11 cellular contexts compared by ENCODE assay signal in the genomic region with DNA sequence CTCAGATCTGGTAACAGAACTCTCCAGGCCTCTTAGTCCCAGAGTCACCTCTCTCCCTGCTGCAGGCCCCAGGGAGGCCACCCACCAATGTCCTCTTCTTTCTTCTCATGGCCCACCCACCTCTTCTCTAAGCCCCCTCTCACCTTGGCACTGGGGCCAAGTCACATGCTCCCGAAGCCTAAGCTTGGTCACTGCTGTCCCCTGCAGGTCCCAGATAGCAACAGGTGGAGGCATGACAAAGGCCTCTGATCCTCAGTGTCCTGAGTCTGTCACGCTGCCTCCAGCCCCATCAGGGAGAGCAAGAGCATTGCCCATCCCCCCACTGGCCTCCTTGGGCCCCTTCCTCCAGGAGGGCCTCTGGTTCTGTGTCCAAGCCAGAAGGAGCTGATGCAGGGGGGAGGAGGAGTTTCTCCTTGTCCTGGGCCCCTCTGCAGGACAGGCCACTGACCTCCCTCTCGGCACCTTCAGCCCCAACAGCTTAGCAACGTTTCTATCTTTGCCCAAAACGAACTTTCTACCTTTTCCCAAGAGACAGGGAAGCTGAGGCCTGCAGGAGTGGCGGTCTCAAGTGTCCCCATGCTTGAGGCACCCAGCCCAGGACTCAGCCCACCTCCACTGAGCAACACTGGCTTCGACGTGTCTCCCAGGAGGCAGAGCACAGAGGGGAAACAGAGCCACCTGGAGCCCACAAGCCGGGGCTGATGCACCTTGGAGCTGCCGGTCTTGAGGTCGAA. TPM values are rescaled to one million over a fixed set of nuclear protein-coding genes. Genes with fewer than 3 reads are reported as not detected.
DNase-seq lines count a peak whose midpoint lies in the region; ATAC-seq and TF ChIP-seq lines count a peak whose summit lies in the region.
"Had no signal": no experiment of that assay in that cellular context is flagged by ENCODE, and none has a peak within 500 bp of the region (broad histone marks: within the 10 kb centered on the region; RNA-seq: fewer than 3 reads in every experiment).

No MANE protein-coding gene starts in this region.

- no peak overlapping the region for H2AK5ac ChIP-seq in mesendoderm (ENCODE audit: low read length)

- H2BK120ac ChIP-seq in mesendoderm (ENCODE audit: low read depth, low read length): no peak overlapping the region

- H3K4me2 ChIP-seq in BLaER1: peak overlapping the region; percentile 95
- H3K4me2 ChIP-seq in mesendoderm (ENCODE audit: low read length): no peak overlapping the region

- H3K9me3 ChIP-seq in BLaER1: no peaks in the 10 kb centered on the region

- no peak overlapping the region for H3K23ac ChIP-seq in mesendoderm (ENCODE audit: low read length)

- in situ Hi-C loops in brain microvascular endothelial cell (cut with HindIII; ENCODE audit: low pct_ligation_motif_present, low sequenced_read_pairs): no loop called here

- no peaks in the 10 kb centered on the region for H3K79me2 ChIP-seq in mesendoderm (ENCODE audit: control insufficient read depth, insufficient read depth, low read length)

- peaks cover 2% of the 10 kb centered on the region; the same call in 1 of the 2 replicates for H3K36me3 ChIP-seq in BLaER1
- no peaks in the 10 kb centered on the region for H3K36me3 ChIP-seq in brain microvascular endothelial cell (replicated peaks)
- H3K36me3 ChIP-seq in mesendoderm (ENCODE audit: control insufficient read depth, insufficient read depth, low read length): no peaks in the 10 kb centered on the region

- no peaks in the 10 kb centered on the region for H3K79me1 ChIP-seq in mesendoderm (ENCODE audit: low read length)

- H3K4me3 ChIP-seq in BLaER1 (no peak overlapping the region), HFF-Myc (replicated peaks; ENCODE audit: low read depth, low read length) (no peak overlapping the region), brain microvascular endothelial cell (ENCODE audit: low read depth, low read length) (no peak overlapping the region), mesendoderm (ENCODE audit: low read length) (no peak overlapping the region)

- H4K20me1 ChIP-seq in BLaER1: no peaks in the 10 kb centered on the region

- H2BK15ac ChIP-seq in mesendoderm (replicated peaks; ENCODE audit: low read depth): no peak overlapping the region

- H3K4me1 ChIP-seq in BLaER1 (peaks cover 95% of the 10 kb centered on the region), mesendoderm (ENCODE audit: control insufficient read depth, low read depth, low read length) (peaks cover 1% of the 10 kb centered on the region)

- no peak overlapping the region for H4K5ac ChIP-seq in mesendoderm (ENCODE audit: low read length)

- H3K9ac ChIP-seq in BLaER1 (peak overlapping the region; percentile 39; the same call in 1 of the 2 replicates), mesendoderm (ENCODE audit: low read length) (no peak overlapping the region)

- no peak overlapping the region for H4K8ac ChIP-seq in mesendoderm (ENCODE audit: low read depth, low read length)

- no peak for ATAC-seq in GM21447 (IDR thresholded peaks at IDR 0.05; ENCODE audit: unreplicated experiment)
- ATAC-seq: sciatic nerve had no signal

- TF ChIP-seq CTCF in HFF-Myc (IDR thresholded peaks at IDR 0.05; ENCODE audit: low read depth, low read length, missing control alignments): peak; percentile 25
- peak; percentile 43 for TF ChIP-seq CTCF in brain microvascular endothelial cell (IDR thresholded peaks at IDR 0.05; ENCODE audit: low read depth, low read length, missing control alignments)

- H3K27ac ChIP-seq in BLaER1 (peak overlapping the region; percentile 76), brain microvascular endothelial cell (no peak overlapping the region), mesendoderm (ENCODE audit: low read depth, low read length) (no peak overlapping the region)

- no peak overlapping the region for H3K18ac ChIP-seq in mesendoderm (ENCODE audit: low read length)

- H3K4ac ChIP-seq in mesendoderm (ENCODE audit: low read depth, low read length): no peak overlapping the region

- no peak for DNase-seq in HFF-Myc (ENCODE audit: extremely low read depth, low read depth)
- DNase-seq in brain microvascular endothelial cell: no peak
- peak; percentile 71 for DNase-seq in mesendoderm
- no peak for DNase-seq in NCI-H446 (lab: John Stamatoyannopoulos, UW)
- no peak for DNase-seq in Ammon's horn (ENCODE audit: low spot score)
- no peak for DNase-seq in DMS153 treated with DMSO at 0.1 percent for 48 hours (lab: John Stamatoyannopoulos, UW; ENCODE audit: unreplicated experiment)
- DNase-seq: effector CD8-positive, alpha-beta T cell; NCI-H524 treated with DMSO at 0.1 percent for 48 hours had no signal

- no peak overlapping the region for H2BK5ac ChIP-seq in mesendoderm (ENCODE audit: low read length)

- no peaks in the 10 kb centered on the region for H3K27me3 ChIP-seq in BLaER1
- no peaks in the 10 kb centered on the region for H3K27me3 ChIP-seq in brain microvascular endothelial cell (replicated peaks)
- no peaks in the 10 kb centered on the region for H3K27me3 ChIP-seq in mesendoderm (ENCODE audit: insufficient read depth, low read length, poor library complexity)

- no CpG with 5 or more reads among the region's 11 CpGs for WGBS in mesendoderm (ENCODE audit: extremely low coverage, insufficient coverage, low lambda C conversion rate)

- peak overlapping the region; percentile 7 for H3K56ac ChIP-seq in mesendoderm (ENCODE audit: low read length)

RNA-seq across cellular contexts. Expression of a gene that starts 8.6 kb away (rescaled TPM):
- 0.03 TPM for polyA plus RNA-seq in mesendoderm (2013, experiment 1 of 2)
- 0.03 TPM for polyA plus RNA-seq in mesendoderm (2013, experiment 2 of 2)

RNA-seq across cellular contexts. Expression of a gene that starts 14.8 kb away (rescaled TPM):
- polyA plus RNA-seq in mesendoderm (2013, experiment 1 of 2): 1.3 TPM
- 1.4 TPM for polyA plus RNA-seq in mesendoderm (2013, experiment 2 of 2)

RNA-seq across cellular contexts. Expression of a gene that starts 56.6 kb away (rescaled TPM):
- polyA plus RNA-seq in mesendoderm (2013, experiment 1 of 2): 7.6 TPM
- polyA plus RNA-seq in mesendoderm (2013, experiment 2 of 2): 7.5 TPM
